1 cellular context compared by ENCODE assay signal in the genomic region with DNA sequence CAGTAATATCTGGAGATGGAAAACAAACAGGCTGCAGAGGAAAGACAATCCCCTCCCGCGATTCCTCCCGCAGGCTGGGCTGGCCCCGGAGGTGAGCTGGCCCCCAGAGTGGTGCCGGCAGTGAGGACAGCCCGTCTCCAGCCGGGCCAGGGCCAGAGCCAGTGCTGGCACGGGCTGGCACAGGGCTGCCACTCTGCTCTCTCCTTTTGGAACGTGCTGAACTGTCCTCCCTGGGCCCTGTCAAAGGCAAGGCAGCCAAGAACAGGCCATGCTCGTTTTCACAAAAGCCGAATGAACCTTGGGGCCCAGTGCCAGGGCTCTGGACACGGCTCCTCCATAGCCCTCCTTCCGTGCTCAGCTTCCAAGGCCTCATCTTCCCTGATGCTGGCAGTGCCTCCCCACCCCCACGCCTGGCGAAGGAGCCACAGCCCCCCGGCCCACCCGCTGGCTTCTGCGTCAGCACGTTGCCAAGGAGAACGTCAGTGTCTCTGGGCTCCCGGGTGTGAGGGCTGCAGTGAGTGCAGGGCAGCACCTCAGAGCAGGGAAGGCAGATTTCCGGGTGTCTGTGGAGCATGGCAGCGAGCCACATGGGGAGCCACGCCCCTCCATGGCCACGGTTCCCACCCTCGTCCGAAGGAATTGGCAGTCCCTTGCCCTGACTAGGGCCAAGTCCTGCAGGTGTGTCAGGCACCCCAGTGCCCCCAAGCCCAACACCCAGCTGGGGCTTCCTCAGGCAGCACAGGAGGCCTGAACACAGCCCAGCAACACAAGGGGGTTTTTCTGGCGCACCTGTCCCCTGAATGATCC.
TF ChIP-seq lines count a peak whose summit lies in the region.

No MANE protein-coding gene starts in this region.

TF ChIP-seq in K562, 482 proteins besides CTCF, POLR2A, EP300 and RAD21 (continued from another document):
- TF ChIP-seq NR2C2 (CRISPR knock-in tag; IDR thresholded peaks at IDR 0.05) (no peak), NR2C2 (tag; IDR thresholded peaks at IDR 0.05) (no peak), ETV6 (IDR thresholded peaks at IDR 0.05; ENCODE audit: borderline replicate concordance in 1 of 2, low read depth in 2 of 2, low read length in 1 of 2) (peak in 1 of 2 experiments; percentile 20; a peak in 1 of 4 replicates), ETV6 (CRISPR knock-in tag; IDR thresholded peaks at IDR 0.05; ENCODE audit: borderline replicate concordance) (no peak), PTBP1 (IDR thresholded peaks at IDR 0.05; ENCODE audit: low read depth, low read length) (no peak), ZNF561 (CRISPR knock-in tag; conservative IDR thresholded peaks at IDR 0.05) (no peak), LARP7 (IDR thresholded peaks at IDR 0.05) (no peak), FUS (optimal IDR thresholded peaks at IDR 0.05; ENCODE audit: low read depth, low read length) (no peak), SPI1 (IDR thresholded peaks at IDR 0.05; ENCODE audit: borderline replicate concordance, low read depth, low read length) (0 out of 2 replicates have a peak, but pooled peaks have one; percentile 3), ZNF184 (CRISPR knock-in tag; IDR thresholded peaks at IDR 0.05) (0 out of 2 replicates have a peak, but pooled peaks have one; percentile 0), LCOR (CRISPR knock-in tag; IDR thresholded peaks at IDR 0.05) (no peak), KDM4B (IDR thresholded peaks at IDR 0.05; ENCODE audit: borderline replicate concordance in 2 of 2, low read depth in 1 of 2) (0 out of 4 replicates have a peak, but pooled peaks of 1 of the 2 experiments have one; percentile 24), ATF1 (CRISPR knock-in tag; IDR thresholded peaks at IDR 0.05) (peak; percentile 54), ATF1 (tag; IDR thresholded peaks at IDR 0.05) (no peak), SP2 (IDR thresholded peaks at IDR 0.05; ENCODE audit: extremely low read depth, low read depth, low read length, poor library complexity, severe bottlenecking) (no peak), L3MBTL2 (IDR thresholded peaks at IDR 0.05) (no peak), POLR3G (IDR thresholded peaks at IDR 0.05; ENCODE audit: extremely low read depth, insufficient read length, insufficient replicate concordance) (no peak), THRAP3 (IDR thresholded peaks at IDR 0.05; ENCODE audit: borderline replicate concordance) (no peak), MED1 (CRISPR knock-in tag; IDR thresholded peaks at IDR 0.05; ENCODE audit: borderline replicate concordance) (no peak), OTX1 (CRISPR knock-in tag; IDR thresholded peaks at IDR 0.05) (no peak), IFI16 (CRISPR knock-in tag; IDR thresholded peaks at IDR 0.05) (no peak), NCOA4 (IDR thresholded peaks at IDR 0.05; ENCODE audit: partially characterized antibody) (no peak), ZNF253 (CRISPR knock-in tag; conservative IDR thresholded peaks at IDR 0.05) (no peak), ETV5 (CRISPR knock-in tag; IDR thresholded peaks at IDR 0.05; ENCODE audit: low read depth) (no peak), ESRRB (CRISPR knock-in tag; IDR thresholded peaks at IDR 0.05; ENCODE audit: borderline replicate concordance) (no peak), ARHGAP35 (IDR thresholded peaks at IDR 0.05; ENCODE audit: partially characterized antibody) (peak; percentile 37), ZNF197 (CRISPR knock-in tag; IDR thresholded peaks at IDR 0.05; ENCODE audit: low read depth) (no peak), HDAC8 (tag; IDR thresholded peaks at IDR 0.05) (no peak), ZNF165 (CRISPR knock-in tag; IDR thresholded peaks at IDR 0.05; ENCODE audit: borderline replicate concordance) (no peak), ZBTB7A (IDR thresholded peaks at IDR 0.05; ENCODE audit: borderline replicate concordance, control insufficient read depth, low read depth, low read length) (peak; percentile 41; the same call in 1 of the 2 replicates)
- TF ChIP-seq, protein P1, sequence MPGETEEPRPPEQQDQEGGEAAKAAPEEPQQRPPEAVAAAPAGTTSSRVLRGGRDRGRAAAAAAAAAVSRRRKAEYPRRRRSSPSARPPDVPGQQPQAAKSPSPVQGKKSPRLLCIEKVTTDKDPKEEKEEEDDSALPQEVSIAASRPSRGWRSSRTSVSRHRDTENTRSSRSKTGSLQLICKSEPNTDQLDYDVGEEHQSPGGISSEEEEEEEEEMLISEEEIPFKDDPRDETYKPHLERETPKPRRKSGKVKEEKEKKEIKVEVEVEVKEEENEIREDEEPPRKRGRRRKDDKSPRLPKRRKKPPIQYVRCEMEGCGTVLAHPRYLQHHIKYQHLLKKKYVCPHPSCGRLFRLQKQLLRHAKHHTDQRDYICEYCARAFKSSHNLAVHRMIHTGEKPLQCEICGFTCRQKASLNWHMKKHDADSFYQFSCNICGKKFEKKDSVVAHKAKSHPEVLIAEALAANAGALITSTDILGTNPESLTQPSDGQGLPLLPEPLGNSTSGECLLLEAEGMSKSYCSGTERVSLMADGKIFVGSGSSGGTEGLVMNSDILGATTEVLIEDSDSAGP (CRISPR knock-in tag; IDR thresholded peaks at IDR 0.05) = no peak
- TF ChIP-seq, protein P2, sequence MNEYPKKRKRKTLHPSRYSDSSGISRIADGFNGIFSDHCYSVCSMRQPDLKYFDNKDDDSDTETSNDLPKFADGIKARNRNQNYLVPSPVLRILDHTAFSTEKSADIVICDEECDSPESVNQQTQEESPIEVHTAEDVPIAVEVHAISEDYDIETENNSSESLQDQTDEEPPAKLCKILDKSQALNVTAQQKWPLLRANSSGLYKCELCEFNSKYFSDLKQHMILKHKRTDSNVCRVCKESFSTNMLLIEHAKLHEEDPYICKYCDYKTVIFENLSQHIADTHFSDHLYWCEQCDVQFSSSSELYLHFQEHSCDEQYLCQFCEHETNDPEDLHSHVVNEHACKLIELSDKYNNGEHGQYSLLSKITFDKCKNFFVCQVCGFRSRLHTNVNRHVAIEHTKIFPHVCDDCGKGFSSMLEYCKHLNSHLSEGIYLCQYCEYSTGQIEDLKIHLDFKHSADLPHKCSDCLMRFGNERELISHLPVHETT (CRISPR knock-in tag; conservative IDR thresholded peaks at IDR 0.05 in 1 of 2, IDR thresholded peaks at IDR 0.05 in 1 of 2) = no peak
- TF ChIP-seq, protein P3, sequence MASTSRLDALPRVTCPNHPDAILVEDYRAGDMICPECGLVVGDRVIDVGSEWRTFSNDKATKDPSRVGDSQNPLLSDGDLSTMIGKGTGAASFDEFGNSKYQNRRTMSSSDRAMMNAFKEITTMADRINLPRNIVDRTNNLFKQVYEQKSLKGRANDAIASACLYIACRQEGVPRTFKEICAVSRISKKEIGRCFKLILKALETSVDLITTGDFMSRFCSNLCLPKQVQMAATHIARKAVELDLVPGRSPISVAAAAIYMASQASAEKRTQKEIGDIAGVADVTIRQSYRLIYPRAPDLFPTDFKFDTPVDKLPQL (IDR thresholded peaks at IDR 0.05; ENCODE audit: extremely low read depth, insufficient read length) = no peak
- TF ChIP-seq, protein P4, sequence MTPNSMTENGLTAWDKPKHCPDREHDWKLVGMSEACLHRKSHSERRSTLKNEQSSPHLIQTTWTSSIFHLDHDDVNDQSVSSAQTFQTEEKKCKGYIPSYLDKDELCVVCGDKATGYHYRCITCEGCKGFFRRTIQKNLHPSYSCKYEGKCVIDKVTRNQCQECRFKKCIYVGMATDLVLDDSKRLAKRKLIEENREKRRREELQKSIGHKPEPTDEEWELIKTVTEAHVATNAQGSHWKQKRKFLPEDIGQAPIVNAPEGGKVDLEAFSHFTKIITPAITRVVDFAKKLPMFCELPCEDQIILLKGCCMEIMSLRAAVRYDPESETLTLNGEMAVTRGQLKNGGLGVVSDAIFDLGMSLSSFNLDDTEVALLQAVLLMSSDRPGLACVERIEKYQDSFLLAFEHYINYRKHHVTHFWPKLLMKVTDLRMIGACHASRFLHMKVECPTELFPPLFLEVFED (CRISPR knock-in tag; conservative IDR thresholded peaks at IDR 0.05) = no peak
- TF ChIP-seq, protein P5, sequence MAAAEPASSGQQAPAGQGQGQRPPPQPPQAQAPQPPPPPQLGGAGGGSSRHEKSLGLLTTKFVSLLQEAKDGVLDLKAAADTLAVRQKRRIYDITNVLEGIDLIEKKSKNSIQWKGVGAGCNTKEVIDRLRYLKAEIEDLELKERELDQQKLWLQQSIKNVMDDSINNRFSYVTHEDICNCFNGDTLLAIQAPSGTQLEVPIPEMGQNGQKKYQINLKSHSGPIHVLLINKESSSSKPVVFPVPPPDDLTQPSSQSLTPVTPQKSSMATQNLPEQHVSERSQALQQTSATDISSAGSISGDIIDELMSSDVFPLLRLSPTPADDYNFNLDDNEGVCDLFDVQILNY (CRISPR knock-in tag; IDR thresholded peaks at IDR 0.05) = no peak
- TF ChIP-seq, protein P6, sequence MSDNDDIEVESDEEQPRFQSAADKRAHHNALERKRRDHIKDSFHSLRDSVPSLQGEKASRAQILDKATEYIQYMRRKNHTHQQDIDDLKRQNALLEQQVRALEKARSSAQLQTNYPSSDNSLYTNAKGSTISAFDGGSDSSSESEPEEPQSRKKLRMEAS (CRISPR knock-in tag; IDR thresholded peaks at IDR 0.05) = no peak
- TF ChIP-seq, protein P7, sequence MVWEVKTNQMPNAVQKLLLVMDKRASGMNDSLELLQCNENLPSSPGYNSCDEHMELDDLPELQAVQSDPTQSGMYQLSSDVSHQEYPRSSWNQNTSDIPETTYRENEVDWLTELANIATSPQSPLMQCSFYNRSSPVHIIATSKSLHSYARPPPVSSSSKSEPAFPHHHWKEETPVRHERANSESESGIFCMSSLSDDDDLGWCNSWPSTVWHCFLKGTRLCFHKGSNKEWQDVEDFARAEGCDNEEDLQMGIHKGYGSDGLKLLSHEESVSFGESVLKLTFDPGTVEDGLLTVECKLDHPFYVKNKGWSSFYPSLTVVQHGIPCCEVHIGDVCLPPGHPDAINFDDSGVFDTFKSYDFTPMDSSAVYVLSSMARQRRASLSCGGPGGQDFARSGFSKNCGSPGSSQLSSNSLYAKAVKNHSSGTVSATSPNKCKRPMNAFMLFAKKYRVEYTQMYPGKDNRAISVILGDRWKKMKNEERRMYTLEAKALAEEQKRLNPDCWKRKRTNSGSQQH (CRISPR knock-in tag; IDR thresholded peaks at IDR 0.05) = no peak
- TF ChIP-seq, protein P8, sequence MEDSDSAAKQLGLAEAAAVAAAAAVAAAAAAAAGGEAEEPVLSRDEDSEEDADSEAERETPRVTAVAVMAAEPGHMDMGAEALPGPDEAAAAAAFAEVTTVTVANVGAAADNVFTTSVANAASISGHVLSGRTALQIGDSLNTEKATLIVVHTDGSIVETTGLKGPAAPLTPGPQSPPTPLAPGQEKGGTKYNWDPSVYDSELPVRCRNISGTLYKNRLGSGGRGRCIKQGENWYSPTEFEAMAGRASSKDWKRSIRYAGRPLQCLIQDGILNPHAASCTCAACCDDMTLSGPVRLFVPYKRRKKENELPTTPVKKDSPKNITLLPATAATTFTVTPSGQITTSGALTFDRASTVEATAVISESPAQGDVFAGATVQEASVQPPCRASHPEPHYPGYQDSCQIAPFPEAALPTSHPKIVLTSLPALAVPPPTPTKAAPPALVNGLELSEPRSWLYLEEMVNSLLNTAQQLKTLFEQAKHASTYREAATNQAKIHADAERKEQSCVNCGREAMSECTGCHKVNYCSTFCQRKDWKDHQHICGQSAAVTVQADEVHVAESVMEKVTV (CRISPR knock-in tag; IDR thresholded peaks at IDR 0.05) = no peak
